1 cellular context compared by ENCODE assay signal in the genomic region with DNA sequence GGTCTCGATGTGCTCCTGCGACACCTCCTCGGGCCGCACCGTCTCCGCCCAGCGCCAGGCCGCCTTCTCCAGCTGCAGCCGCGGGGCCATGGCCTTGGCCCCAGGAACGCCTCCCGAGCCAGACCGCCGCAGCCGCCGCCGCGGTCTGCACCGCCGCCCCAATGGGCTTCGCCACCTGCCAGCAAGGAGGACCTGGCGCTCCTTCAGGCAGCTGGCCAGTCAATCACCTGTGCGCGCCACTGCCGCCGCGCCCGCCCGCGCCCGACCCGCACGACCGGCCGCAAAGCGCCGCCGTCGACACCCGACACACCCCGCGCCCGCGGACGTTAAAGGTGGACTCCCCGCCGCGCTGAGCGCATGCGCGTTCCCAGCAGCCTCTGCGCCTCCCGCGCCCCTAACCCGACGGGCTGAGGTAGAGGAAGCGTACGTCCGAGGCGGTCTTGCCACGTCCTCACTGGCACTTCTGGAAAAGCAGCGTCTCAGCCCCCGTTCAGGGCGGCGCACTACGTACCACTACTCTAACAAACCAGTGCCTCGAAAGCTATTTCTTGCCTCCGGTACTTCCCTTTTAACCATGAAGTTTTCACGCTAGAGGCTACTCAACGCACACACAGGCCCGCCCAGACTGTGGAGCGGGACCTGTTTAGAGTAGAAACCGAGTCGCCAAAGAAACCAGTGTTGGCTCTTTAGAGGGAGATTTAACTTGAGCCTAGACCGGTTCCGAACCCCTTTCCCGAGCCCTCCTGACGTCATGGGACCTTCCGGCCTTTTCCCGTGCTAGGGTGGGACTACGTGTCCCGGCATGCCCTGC.
TF ChIP-seq lines count a peak whose summit lies in the region.

Gene USP48 (minus strand): TSS at position 282 of the 811 bp plus-strand sequence. CDS start 192 bp downstream, at position 90.

TF ChIP-seq in K562, 482 proteins besides CTCF, POLR2A, EP300 and RAD21 (continued from another document and continues in another):
- TF ChIP-seq OTX1 (CRISPR knock-in tag; IDR thresholded peaks at IDR 0.05), result peak; percentile 16; the same call in 1 of the 2 replicates
- peak; percentile 98 for TF ChIP-seq U2AF1 (optimal IDR thresholded peaks at IDR 0.05; ENCODE audit: low read depth, low read length)
- no peak for TF ChIP-seq ARHGAP35 (IDR thresholded peaks at IDR 0.05; ENCODE audit: partially characterized antibody)
- TF ChIP-seq LCOR (CRISPR knock-in tag; IDR thresholded peaks at IDR 0.05), result no peak
- TF ChIP-seq ZNF586 (CRISPR knock-in tag; conservative IDR thresholded peaks at IDR 0.05), result peak; percentile 63; the same call in 1 of the 2 replicates
- TF ChIP-seq SIRT6 (IDR thresholded peaks at IDR 0.05; ENCODE audit: low read depth, low read length), result peak; percentile 69
- peak; percentile 73 for TF ChIP-seq L3MBTL2 (IDR thresholded peaks at IDR 0.05)
- TF ChIP-seq ZBTB8A (IDR thresholded peaks at IDR 0.05; ENCODE audit: partially characterized antibody), result no peak
- TF ChIP-seq ZNF444 (CRISPR knock-in tag; IDR thresholded peaks at IDR 0.05), result no peak
- TF ChIP-seq THRAP3 (IDR thresholded peaks at IDR 0.05; ENCODE audit: borderline replicate concordance), result no peak
- no peak for TF ChIP-seq TAL1 (IDR thresholded peaks at IDR 0.05)
- TF ChIP-seq MED1 (CRISPR knock-in tag; IDR thresholded peaks at IDR 0.05; ENCODE audit: borderline replicate concordance), result 0 out of 2 replicates have a peak, but pooled peaks have one; percentile 13
- no peak; the same call in 1 of the 2 replicates for TF ChIP-seq ZNF143 (CRISPR knock-in tag; IDR thresholded peaks at IDR 0.05)
- TF ChIP-seq, protein P1, sequence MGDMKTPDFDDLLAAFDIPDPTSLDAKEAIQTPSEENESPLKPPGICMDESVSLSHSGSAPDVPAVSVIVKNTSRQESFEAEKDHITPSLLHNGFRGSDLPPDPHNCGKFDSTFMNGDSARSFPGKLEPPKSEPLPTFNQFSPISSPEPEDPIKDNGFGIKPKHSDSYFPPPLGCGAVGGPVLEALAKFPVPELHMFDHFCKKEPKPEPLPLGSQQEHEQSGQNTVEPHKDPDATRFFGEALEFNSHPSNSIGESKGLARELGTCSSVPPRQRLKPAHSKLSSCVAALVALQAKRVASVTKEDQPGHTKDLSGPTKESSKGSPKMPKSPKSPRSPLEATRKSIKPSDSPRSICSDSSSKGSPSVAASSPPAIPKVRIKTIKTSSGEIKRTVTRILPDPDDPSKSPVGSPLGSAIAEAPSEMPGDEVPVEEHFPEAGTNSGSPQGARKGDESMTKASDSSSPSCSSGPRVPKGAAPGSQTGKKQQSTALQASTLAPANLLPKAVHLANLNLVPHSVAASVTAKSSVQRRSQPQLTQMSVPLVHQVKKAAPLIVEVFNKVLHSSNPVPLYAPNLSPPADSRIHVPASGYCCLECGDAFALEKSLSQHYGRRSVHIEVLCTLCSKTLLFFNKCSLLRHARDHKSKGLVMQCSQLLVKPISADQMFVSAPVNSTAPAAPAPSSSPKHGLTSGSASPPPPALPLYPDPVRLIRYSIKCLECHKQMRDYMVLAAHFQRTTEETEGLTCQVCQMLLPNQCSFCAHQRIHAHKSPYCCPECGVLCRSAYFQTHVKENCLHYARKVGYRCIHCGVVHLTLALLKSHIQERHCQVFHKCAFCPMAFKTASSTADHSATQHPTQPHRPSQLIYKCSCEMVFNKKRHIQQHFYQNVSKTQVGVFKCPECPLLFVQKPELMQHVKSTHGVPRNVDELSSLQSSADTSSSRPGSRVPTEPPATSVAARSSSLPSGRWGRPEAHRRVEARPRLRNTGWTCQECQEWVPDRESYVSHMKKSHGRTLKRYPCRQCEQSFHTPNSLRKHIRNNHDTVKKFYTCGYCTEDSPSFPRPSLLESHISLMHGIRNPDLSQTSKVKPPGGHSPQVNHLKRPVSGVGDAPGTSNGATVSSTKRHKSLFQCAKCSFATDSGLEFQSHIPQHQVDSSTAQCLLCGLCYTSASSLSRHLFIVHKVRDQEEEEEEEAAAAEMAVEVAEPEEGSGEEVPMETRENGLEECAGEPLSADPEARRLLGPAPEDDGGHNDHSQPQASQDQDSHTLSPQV (IDR thresholded peaks at IDR 0.05), result 0 out of 2 replicates have a peak, but pooled peaks have one; percentile 74
- peak; percentile 51 to 87 for TF ChIP-seq TEAD1 (CRISPR knock-in tag; IDR thresholded peaks at IDR 0.05)
- TF ChIP-seq ZFP36 (IDR thresholded peaks at IDR 0.05; ENCODE audit: low read depth, low read length, partially characterized antibody), result no peak
- peak; percentile 99 for TF ChIP-seq KAT7 (CRISPR knock-in tag; IDR thresholded peaks at IDR 0.05; ENCODE audit: borderline replicate concordance)
- TF ChIP-seq KDM4B (IDR thresholded peaks at IDR 0.05; ENCODE audit: borderline replicate concordance in 2 of 2, low read depth in 1 of 2), result no peak; a peak in 1 of 4 replicates
- no peak; the same call in 1 of the 2 replicates for TF ChIP-seq KHSRP (IDR thresholded peaks at IDR 0.05)
- 0 out of 2 replicates have a peak, but pooled peaks have one; percentile 51 for TF ChIP-seq CHCHD3 (CRISPR knock-in tag; IDR thresholded peaks at IDR 0.05)
- no peak for TF ChIP-seq ZNF507 (tag; conservative IDR thresholded peaks at IDR 0.05)
- TF ChIP-seq SMAD3 (CRISPR knock-in tag; conservative IDR thresholded peaks at IDR 0.05), result 0 out of 2 replicates have a peak, but pooled peaks have one; percentile 20
- TF ChIP-seq EP400 (IDR thresholded peaks at IDR 0.05), result peak; percentile 98
- TF ChIP-seq IFI16 (CRISPR knock-in tag; IDR thresholded peaks at IDR 0.05), result no peak
- peak; percentile 61; the same call in 1 of the 2 replicates for TF ChIP-seq ESRRA (IDR thresholded peaks at IDR 0.05; ENCODE audit: borderline replicate concordance, low read depth)
- 0 out of 2 replicates have a peak, but pooled peaks have one; percentile 17 for TF ChIP-seq ETS1 (conservative IDR thresholded peaks at IDR 0.05; ENCODE audit: control insufficient read depth, low read depth, low read length)
- TF ChIP-seq, protein P2, sequence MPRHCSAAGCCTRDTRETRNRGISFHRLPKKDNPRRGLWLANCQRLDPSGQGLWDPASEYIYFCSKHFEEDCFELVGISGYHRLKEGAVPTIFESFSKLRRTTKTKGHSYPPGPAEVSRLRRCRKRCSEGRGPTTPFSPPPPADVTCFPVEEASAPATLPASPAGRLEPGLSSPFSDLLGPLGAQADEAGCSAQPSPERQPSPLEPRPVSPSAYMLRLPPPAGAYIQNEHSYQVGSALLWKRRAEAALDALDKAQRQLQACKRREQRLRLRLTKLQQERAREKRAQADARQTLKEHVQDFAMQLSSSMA (CRISPR knock-in tag; IDR thresholded peaks at IDR 0.05), result peak; percentile 84
- no peak for TF ChIP-seq SRSF9 (IDR thresholded peaks at IDR 0.05; ENCODE audit: borderline replicate concordance, low read depth, low read length)
- no peak for TF ChIP-seq PYGO2 (tag; IDR thresholded peaks at IDR 0.05)
- no peak for TF ChIP-seq ZNF239 (CRISPR knock-in tag; IDR thresholded peaks at IDR 0.05)
- no peak for TF ChIP-seq ZNF780A (CRISPR knock-in tag; IDR thresholded peaks at IDR 0.05)
- 0 out of 2 replicates have a peak, but pooled peaks have one; percentile 21 for TF ChIP-seq ZNF124 (CRISPR knock-in tag; IDR thresholded peaks at IDR 0.05)
- no peak for TF ChIP-seq ILK (tag; IDR thresholded peaks at IDR 0.05; ENCODE audit: borderline replicate concordance, low read depth)
- peak; percentile 83 for TF ChIP-seq CXXC5 (CRISPR knock-in tag; IDR thresholded peaks at IDR 0.05)
- TF ChIP-seq NCOA6 (IDR thresholded peaks at IDR 0.05), result peak; percentile 89; the same call in 1 of the 2 replicates
- TF ChIP-seq, protein P3, sequence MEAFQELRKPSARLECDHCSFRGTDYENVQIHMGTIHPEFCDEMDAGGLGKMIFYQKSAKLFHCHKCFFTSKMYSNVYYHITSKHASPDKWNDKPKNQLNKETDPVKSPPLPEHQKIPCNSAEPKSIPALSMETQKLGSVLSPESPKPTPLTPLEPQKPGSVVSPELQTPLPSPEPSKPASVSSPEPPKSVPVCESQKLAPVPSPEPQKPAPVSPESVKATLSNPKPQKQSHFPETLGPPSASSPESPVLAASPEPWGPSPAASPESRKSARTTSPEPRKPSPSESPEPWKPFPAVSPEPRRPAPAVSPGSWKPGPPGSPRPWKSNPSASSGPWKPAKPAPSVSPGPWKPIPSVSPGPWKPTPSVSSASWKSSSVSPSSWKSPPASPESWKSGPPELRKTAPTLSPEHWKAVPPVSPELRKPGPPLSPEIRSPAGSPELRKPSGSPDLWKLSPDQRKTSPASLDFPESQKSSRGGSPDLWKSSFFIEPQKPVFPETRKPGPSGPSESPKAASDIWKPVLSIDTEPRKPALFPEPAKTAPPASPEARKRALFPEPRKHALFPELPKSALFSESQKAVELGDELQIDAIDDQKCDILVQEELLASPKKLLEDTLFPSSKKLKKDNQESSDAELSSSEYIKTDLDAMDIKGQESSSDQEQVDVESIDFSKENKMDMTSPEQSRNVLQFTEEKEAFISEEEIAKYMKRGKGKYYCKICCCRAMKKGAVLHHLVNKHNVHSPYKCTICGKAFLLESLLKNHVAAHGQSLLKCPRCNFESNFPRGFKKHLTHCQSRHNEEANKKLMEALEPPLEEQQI (IDR thresholded peaks at IDR 0.05), result no peak
- no peak for TF ChIP-seq GATA2 (CRISPR knock-in tag; IDR thresholded peaks at IDR 0.05)
- peak; percentile 90 for TF ChIP-seq CCNT2 (IDR thresholded peaks at IDR 0.05; ENCODE audit: borderline replicate concordance, extremely low read depth, insufficient read length, low read depth, low read length)
- TF ChIP-seq TCFL5 (CRISPR knock-in tag; conservative IDR thresholded peaks at IDR 0.05), result no peak
- peak; percentile 24 for TF ChIP-seq ZBTB9 (CRISPR knock-in tag; IDR thresholded peaks at IDR 0.05)
- TF ChIP-seq FOXP1 (CRISPR knock-in tag; IDR thresholded peaks at IDR 0.05), result peak; percentile 99
- peak; percentile 10; the same call in 1 of the 2 replicates for TF ChIP-seq FOXM1 (IDR thresholded peaks at IDR 0.05; ENCODE audit: low read depth)
- TF ChIP-seq FOXM1 (CRISPR knock-in tag; IDR thresholded peaks at IDR 0.05; ENCODE audit: low read depth), result peak; percentile 93
- TF ChIP-seq RBM39 (optimal IDR thresholded peaks at IDR 0.05; ENCODE audit: low read depth, low read length), result no peak
- TF ChIP-seq ELF4 (CRISPR knock-in tag; IDR thresholded peaks at IDR 0.05), result no peak
- no peak for TF ChIP-seq HDAC3 (IDR thresholded peaks at IDR 0.05; ENCODE audit: borderline replicate concordance, partially characterized antibody)
- TF ChIP-seq RNF2 (IDR thresholded peaks at IDR 0.05), result no peak; the same call in 1 of the 2 replicates
- TF ChIP-seq PPARD (CRISPR knock-in tag; IDR thresholded peaks at IDR 0.05), result no peak
- TF ChIP-seq GATAD2B (IDR thresholded peaks at IDR 0.05; ENCODE audit: borderline replicate concordance), result peak; percentile 81
- peak; percentile 92 for TF ChIP-seq POLR2AphosphoS5 (IDR thresholded peaks at IDR 0.05; ENCODE audit: control insufficient read depth, insufficient read depth, low read depth, low read length)
- TF ChIP-seq SNAPC5 (CRISPR knock-in tag; IDR thresholded peaks at IDR 0.05), result no peak
- no peak; the same call in none of the 2 replicates for TF ChIP-seq ZNF740 (CRISPR knock-in tag; IDR thresholded peaks at IDR 0.05)
- no peak for TF ChIP-seq ZNF740 (tag; IDR thresholded peaks at IDR 0.05)
- TF ChIP-seq SOX6 (IDR thresholded peaks at IDR 0.05), result no peak; the same call in 1 of the 2 replicates
- no peak; the same call in 1 of the 2 replicates for TF ChIP-seq HMG20A (CRISPR knock-in tag; conservative IDR thresholded peaks at IDR 0.05)
- no peak; the same call in 1 of the 2 replicates for TF ChIP-seq ATF1 (CRISPR knock-in tag; IDR thresholded peaks at IDR 0.05)
- TF ChIP-seq ATF1 (tag; IDR thresholded peaks at IDR 0.05), result peak; percentile 99
- no peak for TF ChIP-seq CBX2 (IDR thresholded peaks at IDR 0.05; ENCODE audit: insufficient read depth, low read length, poor library complexity, severe bottlenecking)
- peak; percentile 49 for TF ChIP-seq NBN (IDR thresholded peaks at IDR 0.05; ENCODE audit: low read depth)
- no peak for TF ChIP-seq ESRRB (CRISPR knock-in tag; IDR thresholded peaks at IDR 0.05; ENCODE audit: borderline replicate concordance)
- no peak for TF ChIP-seq KDM1A (IDR thresholded peaks at IDR 0.05)
